Comparison of ENCODE assay signal across 8 cellular contexts in the genomic region with DNA sequence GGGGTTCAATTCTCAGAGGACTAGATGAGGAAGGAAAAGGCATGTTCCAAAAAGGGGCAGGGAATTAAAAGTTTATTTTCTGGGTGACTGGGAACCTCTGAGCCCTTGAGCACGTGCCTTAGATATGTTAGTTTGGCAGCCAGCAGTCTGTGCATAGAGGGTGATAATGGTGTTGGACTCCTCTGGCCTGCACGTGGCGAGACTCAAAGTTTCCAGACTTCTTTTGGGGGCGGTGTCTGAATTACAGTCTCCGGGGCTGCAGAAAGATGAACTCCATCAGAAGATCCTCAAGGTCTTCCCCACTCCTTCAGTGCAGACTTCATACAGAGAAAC. TPM values are rescaled to one million over a fixed set of nuclear protein-coding genes. Genes with fewer than 3 reads are reported as not detected.
DNase-seq lines count a peak whose midpoint lies in the region; ATAC-seq, FAIRE-seq and TF ChIP-seq lines count a peak whose summit lies in the region.

No MANE protein-coding gene starts in this region.

- H3K27ac Mint-ChIP-seq in CD4-positive, alpha-beta T cell: peak overlapping the region; percentile 74

- no peak overlapping the region for H3K27ac ChIP-seq in CD4-positive, alpha-beta T cell (ENCODE audit: low read depth, low read length)
- H3K27ac ChIP-seq in K562 (ENCODE audit: extremely low read depth, low read depth, low read length) (peak overlapping the region; percentile 85), left lung (no peak overlapping the region), substantia nigra (ENCODE audit: low read depth, low read length, poor library complexity, severe bottlenecking) (peak overlapping the region; percentile 66)

- H3K9me1 ChIP-seq in K562 (ENCODE audit: control insufficient read depth, insufficient read depth, low read length): no peaks in the 10 kb centered on the region

- peaks cover 16 to 21% of the 10 kb centered on the region in 2 experiments; a peak in 4 of 5 replicates for H3K4me1 ChIP-seq in K562 (replicated peaks in 1 of 2; ENCODE audit: control insufficient read depth in 2 of 2, insufficient read depth in 2 of 2, low read length in 2 of 2)
- peaks cover 0 to 21% of the 10 kb centered on the region in 2 donors for H3K4me1 ChIP-seq in left lung

- peaks cover 3% of the 10 kb centered on the region; the same call in 1 of the 2 replicates for H4K20me1 ChIP-seq in K562 (replicated peaks; ENCODE audit: control insufficient read depth, insufficient read depth, low read length)

- POLR2A ChIA-PET in CD4-positive, alpha-beta T cell (lab: Charles Lee): interaction anchor here (0.8 to 2.3 kb wide), 6 partner anchors 9 to 963 kb away, joined by 3 to 19 read pairs (median 4); a partner anchor contains a TSS
- POLR2A ChIA-PET in K562 (lab: Yijun Ruan, JAX): interaction anchor here (0.5 to 2.0 kb wide), 3 partner anchors 9 to 275 kb away, joined by 3 to 6 read pairs (median 5); no protein-coding TSS in a partner anchor

- H3K4me3 ChIP-seq in MG63 (peak overlapping the region; percentile 66), K562 (peak overlapping the region; percentile 56), left lung (peak overlapping the region; percentile 56 to 60)

- DNase-seq in CD4-positive, alpha-beta T cell: peak in 1 of 10 experiments; percentile 6
- DNase-seq in MG63: peak; percentile 20
- DNase-seq in K562 (ENCODE audit: extremely low read depth in 1 of 4, low spot score in 3 of 4): peak in 3 of 4 experiments; percentile 11 to 66 (median 24)
- DNase-seq in left lung: no peak
- no peak for DNase-seq in substantia nigra (lab: John Stamatoyannopoulos, UW)
- no peak for DNase-seq in NCI-H1436 (lab: John Stamatoyannopoulos, UW)
- DNase-seq in SHP77 (lab: John Stamatoyannopoulos, UW): no peak

- FAIRE-seq in K562 (lab: Jason Lieb, UNC): no peak

- CTCF ChIA-PET in CD4-positive, alpha-beta T cell (lab: Charles Lee): interaction anchor here (1.1 to 1.8 kb wide), 4 partner anchors 27 to 363 kb away, joined by 3 to 7 read pairs (median 3); a partner anchor contains a TSS
- CTCF ChIA-PET in K562 (lab: Yijun Ruan, JAX; ENCODE audit: low intra/inter-chr PET ratio): no interaction called here

- BruUV-seq in K562 (replicated peaks; lab: Mats Ljungman, UMichigan): TSS peak; percentile 98

- H2AFZ ChIP-seq in K562 (ENCODE audit: low read depth, low read length): peak overlapping the region; percentile 93

- intact Hi-C loops in CD4-positive, alpha-beta T cell (cut with DNase I, micrococcal nuclease): loop anchor here (2.0 to 10.0 kb wide), 6 partner anchors 78 to 965 kb away; a partner anchor contains a TSS
- intact Hi-C loops in K562 (cut with micrococcal nuclease) (loop anchor here (10.0 kb wide), 1 partner anchor 382 kb away; a partner anchor contains a TSS), left lung (cut with DNase I) (no loop called here)

- TF ChIP-seq EP300 in K562 (IDR thresholded peaks at IDR 0.05; ENCODE audit: low read length): no peak

- peak overlapping the region; percentile 94 for H3K4me3 Mint-ChIP-seq in CD4-positive, alpha-beta T cell

- H3K79me2 ChIP-seq in K562 (ENCODE audit: control insufficient read depth, insufficient read depth, low read length): peaks cover 32% of the 10 kb centered on the region

- no peak for TF ChIP-seq POLR2A in K562 (conservative IDR thresholded peaks at IDR 0.05)

- no peak for TF ChIP-seq CTCF in CD4-positive, alpha-beta T cell (IDR thresholded peaks at IDR 0.05)
- TF ChIP-seq CTCF in K562 (IDR thresholded peaks at IDR 0.05 in 2 of 3, conservative IDR thresholded peaks at IDR 0.05 in 1 of 3; ENCODE audit: insufficient read depth in 2 of 3, low read depth in 1 of 3, low read length in 3 of 3) (no peak), left lung (IDR thresholded peaks at IDR 0.05) (no peak)

- H3K4me2 ChIP-seq in K562 (ENCODE audit: insufficient read depth, low read length): peak overlapping the region; percentile 89

- ATAC-seq in CD4-positive, alpha-beta T cell (ENCODE audit: poor library complexity): no peak
- peak; percentile 49 for ATAC-seq in K562
- ATAC-seq in left lung: peak; percentile 4
- ATAC-seq in HG02884 (IDR thresholded peaks at IDR 0.05; ENCODE audit: unreplicated experiment): no peak

- H3K36me3 Mint-ChIP-seq in CD4-positive, alpha-beta T cell (ENCODE audit: low read depth): peaks cover 4% of the 10 kb centered on the region

- WGBS in K562 (ENCODE audit: insufficient coverage, low coverage, missing lambda C conversion rate): 3% methylated on average over 5 of the region's 5 CpGs

- peaks cover 23% of the 10 kb centered on the region for H3K4me1 Mint-ChIP-seq in CD4-positive, alpha-beta T cell (ENCODE audit: low read depth)

- peak overlapping the region; percentile 75 to 92 for H3K9ac ChIP-seq in K562 (ENCODE audit: insufficient read depth in 1 of 2, low read depth in 2 of 2, low read length in 2 of 2)

- H3K9me3 Mint-ChIP-seq in CD4-positive, alpha-beta T cell: no peaks in the 10 kb centered on the region

- H3K36me3 ChIP-seq in MG63: no peaks in the 10 kb centered on the region
- no peaks in the 10 kb centered on the region for H3K36me3 ChIP-seq in K562 (ENCODE audit: control insufficient read depth, insufficient read depth, low read length)
- H3K36me3 ChIP-seq in left lung: no peaks in the 10 kb centered on the region

- peaks cover 21% of the 10 kb centered on the region for H3K27me3 Mint-ChIP-seq in CD4-positive, alpha-beta T cell

- no peaks in the 10 kb centered on the region for H3K9me3 ChIP-seq in CD4-positive, alpha-beta T cell (ENCODE audit: control insufficient read depth, low read length)
- H3K9me3 ChIP-seq in MG63: no peaks in the 10 kb centered on the region
- no peaks in the 10 kb centered on the region for H3K9me3 ChIP-seq in K562 (replicated peaks; ENCODE audit: control insufficient read depth, insufficient read depth, low read depth, low read length)
- no peaks in the 10 kb centered on the region for H3K9me3 ChIP-seq in left lung

- TF ChIP-seq RAD21 in K562 (CRISPR knock-in tag; conservative IDR thresholded peaks at IDR 0.05 in 1 of 2, IDR thresholded peaks at IDR 0.05 in 1 of 2): no peak

- H3K27me3 ChIP-seq in CD4-positive, alpha-beta T cell (ENCODE audit: control insufficient read depth, insufficient read depth, low read length): peaks cover 7% of the 10 kb centered on the region
- H3K27me3 ChIP-seq in MG63 (no peaks in the 10 kb centered on the region), K562 (ENCODE audit: control insufficient read depth in 2 of 2, insufficient read depth in 2 of 2, low read length in 2 of 2) (no peaks in the 10 kb centered on the region), left lung (peaks cover 0 to 17% of the 10 kb centered on the region in 2 donors)

- in situ Hi-C loops in K562 (cut with MboI): no loop called here

TF ChIP-seq in K562, 482 proteins besides CTCF, POLR2A, EP300 and RAD21 (continues in another document):
- TF ChIP-seq ZC3H8 (IDR thresholded peaks at IDR 0.05) (no peak), ZNF584 (CRISPR knock-in tag; IDR thresholded peaks at IDR 0.05; ENCODE audit: low read depth) (no peak), TAF1 (IDR thresholded peaks at IDR 0.05; ENCODE audit: control insufficient read depth, extremely low read depth, insufficient read depth, low read length, severe bottlenecking) (no peak), TSC22D4 (tag; IDR thresholded peaks at IDR 0.05) (no peak), RUNX1 (IDR thresholded peaks at IDR 0.05; ENCODE audit: low read depth) (no peak), FOSL1 (tag; conservative IDR thresholded peaks at IDR 0.05) (peak; percentile 53)
- TF ChIP-seq, protein P1, sequence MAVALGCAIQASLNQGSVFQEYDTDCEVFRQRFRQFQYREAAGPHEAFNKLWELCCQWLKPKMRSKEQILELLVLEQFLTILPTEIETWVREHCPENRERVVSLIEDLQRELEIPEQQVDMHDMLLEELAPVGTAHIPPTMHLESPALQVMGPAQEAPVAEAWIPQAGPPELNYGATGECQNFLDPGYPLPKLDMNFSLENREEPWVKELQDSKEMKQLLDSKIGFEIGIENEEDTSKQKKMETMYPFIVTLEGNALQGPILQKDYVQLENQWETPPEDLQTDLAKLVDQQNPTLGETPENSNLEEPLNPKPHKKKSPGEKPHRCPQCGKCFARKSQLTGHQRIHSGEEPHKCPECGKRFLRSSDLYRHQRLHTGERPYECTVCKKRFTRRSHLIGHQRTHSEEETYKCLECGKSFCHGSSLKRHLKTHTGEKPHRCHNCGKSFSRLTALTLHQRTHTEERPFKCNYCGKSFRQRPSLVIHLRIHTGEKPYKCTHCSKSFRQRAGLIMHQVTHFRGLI (CRISPR knock-in tag; IDR thresholded peaks at IDR 0.05): no peak
- TF ChIP-seq, protein P2, sequence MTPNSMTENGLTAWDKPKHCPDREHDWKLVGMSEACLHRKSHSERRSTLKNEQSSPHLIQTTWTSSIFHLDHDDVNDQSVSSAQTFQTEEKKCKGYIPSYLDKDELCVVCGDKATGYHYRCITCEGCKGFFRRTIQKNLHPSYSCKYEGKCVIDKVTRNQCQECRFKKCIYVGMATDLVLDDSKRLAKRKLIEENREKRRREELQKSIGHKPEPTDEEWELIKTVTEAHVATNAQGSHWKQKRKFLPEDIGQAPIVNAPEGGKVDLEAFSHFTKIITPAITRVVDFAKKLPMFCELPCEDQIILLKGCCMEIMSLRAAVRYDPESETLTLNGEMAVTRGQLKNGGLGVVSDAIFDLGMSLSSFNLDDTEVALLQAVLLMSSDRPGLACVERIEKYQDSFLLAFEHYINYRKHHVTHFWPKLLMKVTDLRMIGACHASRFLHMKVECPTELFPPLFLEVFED (CRISPR knock-in tag; conservative IDR thresholded peaks at IDR 0.05): no peak

RNA-seq across cellular contexts. Expression of a gene that starts 0.9 kb away (rescaled TPM):
- total RNA-seq in CD4-positive, alpha-beta T cell: under 1 TPM; 0.38 to 0.61 TPM
- 2.1 and 2.2 TPM in 2 replicates for total RNA-seq in MG63 (2014; rRNA removed; shearing (Covaris generic); ENCODE audit: low replicate concordance)
- total RNA-seq in K562 (2011; cell fraction: chromatin; rRNA removed; ENCODE audit: low replicate concordance): 2.4 and 5.4 TPM in 2 replicates
- 7.5 and 8.0 TPM in 2 replicates for total RNA-seq in K562 (2011; cell fraction: nucleolus; rRNA removed)
- total RNA-seq in K562 (2011; cell fraction: nucleoplasm; rRNA removed): 4.6 and 5.8 TPM in 2 replicates
- 2.6 and 3.5 TPM in 2 replicates for total RNA-seq in K562 (2014; rRNA removed)
- 1.5 and 1.6 TPM in 2 replicates for total RNA-seq in K562 (2014; rRNA removed; fragmentation: Illumina TruSeq; extraction: Trizol)
- 2.0 and 2.3 TPM in 2 replicates for total RNA-seq in K562 (2015; rRNA removed; fragmentation: Illumina TruSeq; extraction: Trizol)
- 5.9 and 6.1 TPM in 2 replicates for total RNA-seq in K562 (2021)
- polyA plus RNA-seq in K562 (2011; rRNA removed): 1.0 and 1.1 TPM in 2 replicates
- polyA plus RNA-seq in K562 (2011; cell fraction: cytosol; rRNA removed): 1.3 and 3.8 TPM in 2 replicates
- 1.4 and 3.9 TPM in 2 replicates for polyA plus RNA-seq in K562 (2011; cell fraction: nucleus; rRNA removed)
- 1.9 and 2.3 TPM in 2 replicates for polyA plus RNA-seq in K562 (2012)
- polyA plus RNA-seq in K562 (2014; fragmentation: Illumina TruSeq; extraction: Trizol): 1.7 and 2.4 TPM in 2 replicates
- under 1 TPM; 0.41 to 0.58 TPM for polyA plus RNA-seq in K562 (2014; fragmentation: Nextera tagmentation; extraction: Ambion mirVana)
- polyA plus RNA-seq in K562 (2014; rRNA removed): 2.9 and 4.2 TPM in 2 replicates
- 1.3 and 1.4 TPM in 2 replicates for polyA minus RNA-seq in K562 (2011; rRNA and poly(A)+ RNA removed)
- 2.4 and 3.9 TPM in 2 replicates for polyA minus RNA-seq in K562 (2011; cell fraction: cytosol; rRNA and poly(A)+ RNA removed)
- 1.6 and 2.0 TPM in 2 replicates for polyA minus RNA-seq in K562 (2011; cell fraction: nucleus; rRNA and poly(A)+ RNA removed)
- total RNA-seq in left lung: 10 to 100 TPM in 1 of 2 donors, 1 to 10 TPM in 1; 8.8 to 13.1 TPM

Comparison
In these comparisons a context has a peak if more than half of its experiments do, and no peak if none do; other contexts are left out.
1. ATAC-seq: peak in K562 (single experiment) and left lung (single experiment); none in CD4-positive, alpha-beta T cell (single experiment) and HG02884 (single experiment).
2. DNase-seq: peak in MG63 (single experiment) and K562 (3 of 4); none in left lung (0 of 2), substantia nigra (0 of 49), NCI-H1436 (single experiment) and SHP77 (0 of 2).
3. H3K27ac ChIP-seq: peak in K562 (single experiment) and substantia nigra (single experiment); none in CD4-positive, alpha-beta T cell (single experiment) and left lung (0 of 2).
4. intact Hi-C loops: an anchor here in CD4-positive, alpha-beta T cell (2.0 to 10.0 kb wide) and K562 (10.0 kb wide); none called in left lung.
5. Peak in every context shown above with its lines, with median percentiles within 50 percentile points of each other: H3K4me3 ChIP-seq.